Comparison of ENCODE assay signal across 21 cellular contexts in the genomic region with DNA sequence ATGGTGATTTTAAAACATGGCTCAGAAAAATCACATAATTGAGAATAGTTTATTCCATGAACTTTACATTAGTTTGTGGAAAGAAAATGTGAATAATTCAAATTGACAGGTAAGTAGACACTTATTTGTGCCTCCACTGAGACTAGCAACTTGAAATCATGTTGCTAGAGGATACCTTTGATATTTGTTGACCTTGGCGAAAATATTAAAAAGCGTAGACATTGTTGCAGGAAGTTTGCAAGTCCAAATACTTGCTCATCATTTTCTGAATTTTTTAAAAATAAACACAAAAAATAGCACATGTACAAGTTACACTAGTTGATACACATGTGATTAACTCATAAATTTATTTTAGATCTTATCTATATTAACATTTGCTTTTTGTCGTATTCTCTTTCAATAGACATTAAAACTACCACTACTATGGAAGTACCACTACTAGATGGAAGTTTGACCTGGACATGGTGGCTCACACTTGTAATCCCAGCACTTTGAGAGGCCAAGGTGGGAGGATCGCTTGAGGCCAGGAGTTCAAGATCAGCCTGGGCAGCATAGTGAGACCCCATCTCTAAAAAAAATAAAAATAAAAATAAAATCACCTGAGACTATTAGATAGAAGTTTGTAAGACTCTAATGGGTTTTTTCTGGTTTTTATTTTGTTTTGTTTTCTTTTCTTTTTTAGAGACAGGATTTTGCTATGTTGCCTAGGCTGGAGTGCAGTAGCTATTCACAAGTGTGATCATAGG. TPM values are rescaled to one million over a fixed set of nuclear protein-coding genes. Genes with fewer than 3 reads are reported as not detected.
DNase-seq lines count a peak whose midpoint lies in the region; ATAC-seq, FAIRE-seq and TF ChIP-seq lines count a peak whose summit lies in the region.
"Had no signal": no experiment of that assay in that cellular context is flagged by ENCODE, and none has a peak within 500 bp of the region (broad histone marks: within the 10 kb centered on the region; RNA-seq: fewer than 3 reads in every experiment).

No MANE protein-coding gene starts in this region.

- no peaks in the 10 kb centered on the region for H3K9me3 ChIP-seq in HepG2 (ENCODE audit: low read length)
- H3K9me3 ChIP-seq in right lobe of liver = no peaks in the 10 kb centered on the region
- H3K9me3 ChIP-seq in K562 (replicated peaks; ENCODE audit: control insufficient read depth, insufficient read depth, low read depth, low read length) = no peaks in the 10 kb centered on the region
- H3K9me3 ChIP-seq in thoracic aorta = no peaks in the 10 kb centered on the region
- H3K9me3 ChIP-seq: A549 had no signal

- WGBS in HepG2 (ENCODE audit: low lambda C conversion rate) = 81% methylated on average over 4 of the region's 4 CpGs
- WGBS in right lobe of liver (ENCODE audit: insufficient coverage, low coverage, low lambda C conversion rate, missing lambda C conversion rate) = 85% methylated on average over 4 of the region's 4 CpGs
- WGBS in K562 (ENCODE audit: insufficient coverage, low coverage, missing lambda C conversion rate) = 80% methylated on average over 4 of the region's 4 CpGs

- TF ChIP-seq POLR2A in HepG2 (IDR thresholded peaks at IDR 0.05; ENCODE audit: insufficient read depth in 1 of 2, low read depth in 2 of 2, low read length in 2 of 2) (no peak), right lobe of liver (IDR thresholded peaks at IDR 0.05) (no peak), K562 (conservative IDR thresholded peaks at IDR 0.05) (no peak)

- no peaks in the 10 kb centered on the region for H3K27me3 Mint-ChIP-seq in osteocyte (ENCODE audit: unreplicated experiment)
- H3K27me3 Mint-ChIP-seq: CD8-positive, alpha-beta memory T cell had no signal

- peaks cover 50% of the 10 kb centered on the region for H3K79me2 ChIP-seq in HepG2 (ENCODE audit: insufficient read depth, low read length)
- peaks cover 49% of the 10 kb centered on the region for H3K79me2 ChIP-seq in K562 (ENCODE audit: control insufficient read depth, insufficient read depth, low read length)

- H3K4me1 Mint-ChIP-seq in osteocyte (ENCODE audit: unreplicated experiment) = peaks cover 42% of the 10 kb centered on the region

- H3K36me3 ChIP-seq in HepG2 (replicated peaks in 1 of 2; ENCODE audit: control insufficient read depth in 1 of 2, insufficient read depth in 2 of 2, low read length in 2 of 2) (peaks cover 4% of the 10 kb centered on the region in 2 experiments; a peak in 2 of 5 replicates), right lobe of liver (no peaks in the 10 kb centered on the region), K562 (ENCODE audit: control insufficient read depth, insufficient read depth, low read length) (peaks cover 17% of the 10 kb centered on the region), thoracic aorta (no peaks in the 10 kb centered on the region), H7 (replicated peaks; ENCODE audit: control insufficient read depth, insufficient read depth, low read length) (0 out of 2 replicates have a peak, but pooled peaks cover 2% of the 10 kb centered on the region)

- no peaks in the 10 kb centered on the region for H3K9me1 ChIP-seq in K562 (ENCODE audit: control insufficient read depth, insufficient read depth, low read length)

- no peak overlapping the region for H3K27ac Mint-ChIP-seq in osteocyte (ENCODE audit: unreplicated experiment)
- H3K27ac Mint-ChIP-seq: CD8-positive, alpha-beta memory T cell; H9 had no signal

- peaks cover 24% of the 10 kb centered on the region for H3K4me1 ChIP-seq in HepG2 (ENCODE audit: insufficient read depth, low read length)
- peaks cover 0 to 17% (median 2%) of the 10 kb centered on the region in 4 donors for H3K4me1 ChIP-seq in right lobe of liver
- H3K4me1 ChIP-seq in K562 (replicated peaks in 1 of 2; ENCODE audit: control insufficient read depth in 2 of 2, insufficient read depth in 2 of 2, low read length in 2 of 2) = peaks cover 3 to 5% of the 10 kb centered on the region in 2 experiments; a peak in 3 of 5 replicates
- H3K4me1 ChIP-seq in thoracic aorta (ENCODE audit: control insufficient read depth in 1 of 2, low read depth in 2 of 2) = peaks cover 41 to 88% of the 10 kb centered on the region in 2 donors

- DNase-seq in HepG2 (ENCODE audit: low spot score) (no peak), right lobe of liver (no peak), K562 (ENCODE audit: extremely low read depth in 1 of 4, low spot score in 3 of 4) (no peak), thoracic aorta (ENCODE audit: low spot score) (no peak), H7 (no peak), osteocyte (ENCODE audit: extremely low spot score, unreplicated experiment) (no peak)
- DNase-seq in activated effector memory CD4-positive, alpha-beta T cell treated with anti-CD3 and anti-CD28 coated beads, Interleukin-2, amount 50 U/mL, for 16 hours = no peak
- DNase-seq: CD8-positive, alpha-beta memory T cell; COR-L47; DMS 273 treated with DMSO at 0.1 percent for 48 hours; DND-41; EL; GOT3; H9; IMR-90; KBM-7 had no signal

- CTCF ChIA-PET in HepG2 (lab: Yijun Ruan, JAX; ENCODE audit: low intra/inter-chr PET ratio, low total read pairs) = no interaction called here
- CTCF ChIA-PET in K562 (lab: Yijun Ruan, JAX; ENCODE audit: low intra/inter-chr PET ratio) = interaction anchor here (0.7 kb wide), 1 partner anchor 158 kb away, joined by 6 read pairs; no protein-coding TSS in a partner anchor

- peaks cover 20% of the 10 kb centered on the region for H3K36me3 Mint-ChIP-seq in osteocyte (ENCODE audit: unreplicated experiment)

- ATAC-seq in HepG2 = no peak
- no peak for ATAC-seq in right lobe of liver
- no peak for ATAC-seq in K562
- ATAC-seq in thoracic aorta (ENCODE audit: insufficient number of reproducible peaks, low FRiP score, low read depth) = no peak
- ATAC-seq: A549, GM12878 had no signal

- TF ChIP-seq EP300 in HepG2 (IDR thresholded peaks at IDR 0.05; ENCODE audit: low read depth in 2 of 2, low read length in 2 of 2) (no peak), HepG2 (CRISPR knock-in tag; IDR thresholded peaks at IDR 0.05; ENCODE audit: borderline replicate concordance) (no peak), K562 (IDR thresholded peaks at IDR 0.05; ENCODE audit: low read length) (no peak)

- H3K4me2 ChIP-seq in HepG2 (ENCODE audit: low read depth, low read length) (no peak overlapping the region), K562 (ENCODE audit: insufficient read depth, low read length) (no peak overlapping the region)
- H3K4me2 ChIP-seq: A549, BLaER1 had no signal

- intact Hi-C loops in HepG2 (cut with micrococcal nuclease; ENCODE audit: unreplicated experiment) (no loop called here), right lobe of liver (cut with DNase I) (no loop called here), K562 (cut with micrococcal nuclease) (no loop called here)

- BruUV-seq in HepG2 (replicated peaks; lab: Mats Ljungman, UMichigan) = no TSS peak
- BruUV-seq in K562 (replicated peaks; lab: Mats Ljungman, UMichigan) = no TSS peak

- H3K27me3 ChIP-seq in HepG2 (ENCODE audit: control insufficient read depth in 1 of 2, insufficient read depth in 2 of 2, low read length in 2 of 2) = no peaks in the 10 kb centered on the region; a peak in 1 of 5 replicates
- no peaks in the 10 kb centered on the region for H3K27me3 ChIP-seq in right lobe of liver
- H3K27me3 ChIP-seq in K562 (ENCODE audit: control insufficient read depth in 2 of 2, insufficient read depth in 2 of 2, low read length in 2 of 2) = no peaks in the 10 kb centered on the region
- H3K27me3 ChIP-seq in thoracic aorta (replicated peaks; ENCODE audit: insufficient read depth) = no peaks in the 10 kb centered on the region
- no peaks in the 10 kb centered on the region for H3K27me3 ChIP-seq in H7 (ENCODE audit: control insufficient read depth, insufficient read depth, low read length)
- H3K27me3 ChIP-seq: BLaER1 had no signal

- 0 out of 2 replicates have a peak, but pooled peaks cover 5% of the 10 kb centered on the region for H4K20me1 ChIP-seq in HepG2 (ENCODE audit: insufficient read depth, low read length)
- no peaks in the 10 kb centered on the region for H4K20me1 ChIP-seq in K562 (replicated peaks; ENCODE audit: control insufficient read depth, insufficient read depth, low read length)

- TF ChIP-seq CTCF in HepG2 (CRISPR knock-in tag; IDR thresholded peaks at IDR 0.05) = no peak
- TF ChIP-seq CTCF in right lobe of liver (IDR thresholded peaks at IDR 0.05) = no peak
- TF ChIP-seq CTCF in K562 (IDR thresholded peaks at IDR 0.05 in 2 of 3, conservative IDR thresholded peaks at IDR 0.05 in 1 of 3; ENCODE audit: insufficient read depth in 2 of 3, low read depth in 1 of 3, low read length in 3 of 3) = no peak
- no peak for TF ChIP-seq CTCF in thoracic aorta (IDR thresholded peaks at IDR 0.05)
- TF ChIP-seq CTCF in osteocyte (IDR thresholded peaks at IDR 0.05) = no peak

- H3K27ac ChIP-seq in HepG2 (ENCODE audit: extremely low read length, insufficient read depth, low read length) (no peak overlapping the region), right lobe of liver (no peak overlapping the region), K562 (ENCODE audit: extremely low read depth, low read depth, low read length) (no peak overlapping the region), thoracic aorta (peak overlapping the region; percentile 63 to 90)
- H3K27ac ChIP-seq: 22Rv1, A549, BLaER1, HL-60 had no signal

- TF ChIP-seq RAD21 in HepG2 (CRISPR knock-in tag; IDR thresholded peaks at IDR 0.05) = no peak
- TF ChIP-seq RAD21 in K562 (CRISPR knock-in tag; conservative IDR thresholded peaks at IDR 0.05 in 1 of 2, IDR thresholded peaks at IDR 0.05 in 1 of 2) = no peak

- H3K4me3 ChIP-seq in HepG2 (replicated peaks in 1 of 3; ENCODE audit: insufficient read depth in 1 of 3, low read depth in 2 of 3, low read length in 3 of 3) (no peak overlapping the region), right lobe of liver (no peak overlapping the region), K562 (no peak overlapping the region), thoracic aorta (no peak overlapping the region), H7 (ENCODE audit: insufficient read depth, low read depth, low read length) (no peak overlapping the region)
- H3K4me3 ChIP-seq: A549, BLaER1, GM12878 had no signal

- H2AFZ ChIP-seq in HepG2 (ENCODE audit: low read length) (no peak overlapping the region), K562 (ENCODE audit: low read depth, low read length) (no peak overlapping the region)

- POLR2A ChIA-PET in HepG2 (lab: Yijun Ruan, JAX) = interaction anchor here (0.6 kb wide), 1 partner anchor 16 kb away, joined by 3 read pairs; no protein-coding TSS in a partner anchor
- POLR2A ChIA-PET in K562 (lab: Yijun Ruan, JAX) = interaction anchor here (0.7 to 1.0 kb wide), 2 partner anchors 10 to 411 kb away, joined by 3 to 4 read pairs; no protein-coding TSS in a partner anchor

- H3K9ac ChIP-seq in HepG2 (ENCODE audit: insufficient read depth, low read depth, low read length) = no peak overlapping the region
- H3K9ac ChIP-seq in K562 (ENCODE audit: insufficient read depth in 1 of 2, low read depth in 2 of 2, low read length in 2 of 2) = no peak overlapping the region
- H3K9ac ChIP-seq: BLaER1 had no signal

- in situ Hi-C loops in HepG2 (cut with HindIII; ENCODE audit: extremely low pct_ligation_motif_present, low pct_unique_long_range_greater_than_20kb) = no loop called here
- in situ Hi-C loops in K562 (cut with MboI) = no loop called here

- no peaks in the 10 kb centered on the region for H3K9me3 Mint-ChIP-seq in osteocyte (ENCODE audit: unreplicated experiment)
- H3K9me3 Mint-ChIP-seq: CD8-positive, alpha-beta memory T cell; H9 had no signal

- H3K4me3 Mint-ChIP-seq in osteocyte (ENCODE audit: unreplicated experiment) = no peak overlapping the region
- H3K4me3 Mint-ChIP-seq: CD8-positive, alpha-beta memory T cell; H9 had no signal

- FAIRE-seq in HepG2 (lab: Jason Lieb, UNC) (no peak), K562 (lab: Jason Lieb, UNC) (no peak)
- FAIRE-seq: A549, GM12878 had no signal

RNA-seq across cellular contexts. Expression of gene VEZT, which starts 24.3 kb away (rescaled TPM):
- total RNA-seq in HepG2 (2016; rRNA removed; fragmentation: Illumina TruSeq; extraction: Trizol) = 29.3 and 35.5 TPM in 2 replicates
- 7.5 and 8.0 TPM in 2 replicates for total RNA-seq in HepG2 (2016; cell fraction: cytosol; rRNA removed; fragmentation: Illumina TruSeq; extraction: Trizol; ENCODE audit: low read depth)
- 32.6 and 33.9 TPM in 2 replicates for total RNA-seq in HepG2 (2016; cell fraction: insoluble cytoplasmic fraction; rRNA removed; fragmentation: Illumina TruSeq; extraction: Trizol)
- 18.5 and 18.7 TPM in 2 replicates for total RNA-seq in HepG2 (2016; cell fraction: membrane; rRNA removed; fragmentation: Illumina TruSeq; extraction: Trizol)
- total RNA-seq in HepG2 (2016; cell fraction: nucleus; rRNA removed; fragmentation: Illumina TruSeq; extraction: Trizol) = 42.1 and 42.8 TPM in 2 replicates
- polyA plus RNA-seq in HepG2 (2011; rRNA removed) = 37.8 and 51.6 TPM in 2 replicates
- 17.3 and 26.2 TPM in 2 replicates for polyA plus RNA-seq in HepG2 (2011; cell fraction: cytosol; rRNA removed)
- polyA plus RNA-seq in HepG2 (2011; cell fraction: nucleus; rRNA removed) = 14.3 and 17.8 TPM in 2 replicates
- polyA plus RNA-seq in HepG2 (2012) = 20.0 and 33.9 TPM in 2 replicates
- 2.8 and 3.1 TPM in 2 replicates for polyA plus RNA-seq in HepG2 (2016; cell fraction: cytosol; fragmentation: Illumina TruSeq; extraction: Trizol; ENCODE audit: low read depth)
- 23.2 and 28.2 TPM in 2 replicates for polyA plus RNA-seq in HepG2 (2016; cell fraction: insoluble cytoplasmic fraction; fragmentation: Illumina TruSeq; extraction: Trizol; ENCODE audit: low read depth)
- 7.9 and 8.0 TPM in 2 replicates for polyA plus RNA-seq in HepG2 (2016; cell fraction: membrane; fragmentation: Illumina TruSeq; extraction: Trizol; ENCODE audit: low read depth)
- polyA plus RNA-seq in HepG2 (2016; cell fraction: nucleus; fragmentation: Illumina TruSeq; extraction: Trizol; ENCODE audit: insufficient read depth, low read depth) = 32.9 and 35.3 TPM in 2 replicates
- 30.9 and 73.5 TPM in 2 replicates for polyA minus RNA-seq in HepG2 (2011; rRNA and poly(A)+ RNA removed; ENCODE audit: low replicate concordance)
- 18.0 and 25.5 TPM in 2 replicates for polyA minus RNA-seq in HepG2 (2011; cell fraction: cytosol; rRNA and poly(A)+ RNA removed)
- polyA minus RNA-seq in HepG2 (2011; cell fraction: nucleus; rRNA and poly(A)+ RNA removed) = 79.4 and 85.3 TPM in 2 replicates
- 10 to 100 TPM; 23.5 to 34.2 (median 28.9) TPM for total RNA-seq in right lobe of liver
- 54.4 and 119 TPM in 2 replicates for total RNA-seq in K562 (2011; cell fraction: chromatin; rRNA removed; ENCODE audit: low replicate concordance)
- total RNA-seq in K562 (2011; cell fraction: nucleolus; rRNA removed) = 24.8 and 35.1 TPM in 2 replicates
- 59.2 and 87.3 TPM in 2 replicates for total RNA-seq in K562 (2011; cell fraction: nucleoplasm; rRNA removed)
- total RNA-seq in K562 (2014; rRNA removed) = 23.1 and 23.8 TPM in 2 replicates
- 37.1 and 45.5 TPM in 2 replicates for total RNA-seq in K562 (2014; rRNA removed; fragmentation: Illumina TruSeq; extraction: Trizol)
- total RNA-seq in K562 (2015; rRNA removed; fragmentation: Illumina TruSeq; extraction: Trizol) = 39.1 and 44.8 TPM in 2 replicates
- 24.7 and 32.2 TPM in 2 replicates for total RNA-seq in K562 (2021)
- 53.8 and 61.5 TPM in 2 replicates for polyA plus RNA-seq in K562 (2011; rRNA removed)
- 17.8 and 22.4 TPM in 2 replicates for polyA plus RNA-seq in K562 (2011; cell fraction: cytosol; rRNA removed)
- 21.8 and 26.2 TPM in 2 replicates for polyA plus RNA-seq in K562 (2011; cell fraction: nucleus; rRNA removed)
- 21.8 and 28.0 TPM in 2 replicates for polyA plus RNA-seq in K562 (2012)
- polyA plus RNA-seq in K562 (2014; fragmentation: Illumina TruSeq; extraction: Trizol) = 33.2 and 44.2 TPM in 2 replicates
- polyA plus RNA-seq in K562 (2014; fragmentation: Nextera tagmentation; extraction: Ambion mirVana) = 10 to 100 TPM; 16.1 to 29.1 TPM
- 27.6 and 32.6 TPM in 2 replicates for polyA plus RNA-seq in K562 (2014; rRNA removed)
- polyA minus RNA-seq in K562 (2011; rRNA and poly(A)+ RNA removed) = 55.7 and 57.3 TPM in 2 replicates
- 9.9 and 23.3 TPM in 2 replicates for polyA minus RNA-seq in K562 (2011; cell fraction: cytosol; rRNA and poly(A)+ RNA removed)
- polyA minus RNA-seq in K562 (2011; cell fraction: nucleus; rRNA and poly(A)+ RNA removed) = 23.4 and 41.7 TPM in 2 replicates
- 100 to 1,000 TPM in 1 of 2 donors, 10 to 100 TPM in 1; 58.3 to 149 TPM for total RNA-seq in thoracic aorta
- 53.3 and 61.3 TPM in 2 replicates for total RNA-seq in H7 (2014; rRNA removed; shearing (Covaris generic))
- 65.7 and 74.7 TPM in 2 replicates for total RNA-seq in osteocyte

RNA-seq across cellular contexts. Expression of gene FGD6, which starts 24.7 kb away (rescaled TPM):
- total RNA-seq in HepG2 (2016; rRNA removed; fragmentation: Illumina TruSeq; extraction: Trizol) (4.3 and 5.3 TPM in 2 replicates), right lobe of liver (1 to 10 TPM; 3.5 to 7.8 (median 5.1) TPM), K562 (2014; rRNA removed) (4.7 and 6.4 TPM in 2 replicates), K562 (2014; rRNA removed; fragmentation: Illumina TruSeq; extraction: Trizol) (7.6 and 9.5 TPM in 2 replicates), K562 (2015; rRNA removed; fragmentation: Illumina TruSeq; extraction: Trizol) (10.0 and 11.1 TPM in 2 replicates), K562 (2021) (6.7 and 8.1 TPM in 2 replicates), thoracic aorta (1 to 10 TPM; 8.4 to 9.8 TPM), osteocyte (11.2 and 11.9 TPM in 2 replicates)
- 4.7 and 6.1 TPM in 2 replicates for total RNA-seq in HepG2 (2016; cell fraction: cytosol; rRNA removed; fragmentation: Illumina TruSeq; extraction: Trizol; ENCODE audit: low read depth)
- 4.1 and 4.3 TPM in 2 replicates for total RNA-seq in HepG2 (2016; cell fraction: insoluble cytoplasmic fraction; rRNA removed; fragmentation: Illumina TruSeq; extraction: Trizol)
- total RNA-seq in HepG2 (2016; cell fraction: membrane; rRNA removed; fragmentation: Illumina TruSeq; extraction: Trizol) = 8.4 and 10.4 TPM in 2 replicates
- 5.5 and 6.6 TPM in 2 replicates for total RNA-seq in HepG2 (2016; cell fraction: nucleus; rRNA removed; fragmentation: Illumina TruSeq; extraction: Trizol)
- polyA plus RNA-seq in HepG2 (2011; rRNA removed) (1.1 and 2.2 TPM in 2 replicates), K562 (2011; rRNA removed) (4.3 and 5.8 TPM in 2 replicates), K562 (2014; fragmentation: Illumina TruSeq; extraction: Trizol) (4.6 and 5.5 TPM in 2 replicates), K562 (2014; fragmentation: Nextera tagmentation; extraction: Ambion mirVana) (1 to 10 TPM; 1.5 to 2.1 TPM), K562 (2014; rRNA removed) (4.9 and 5.0 TPM in 2 replicates)
- 0.79 and 0.92 TPM in 2 replicates for polyA plus RNA-seq in HepG2 (2011; cell fraction: cytosol; rRNA removed)
- 1.8 and 2.2 TPM in 2 replicates for polyA plus RNA-seq in HepG2 (2011; cell fraction: nucleus; rRNA removed)
- 1.1 TPM in 2 replicates for polyA plus RNA-seq in HepG2 (2012)
- polyA plus RNA-seq in HepG2 (2016; cell fraction: cytosol; fragmentation: Illumina TruSeq; extraction: Trizol; ENCODE audit: low read depth) = 0.14 and 0.34 TPM in 2 replicates
- polyA plus RNA-seq in HepG2 (2016; cell fraction: insoluble cytoplasmic fraction; fragmentation: Illumina TruSeq; extraction: Trizol; ENCODE audit: low read depth) = 1.7 and 1.9 TPM in 2 replicates
- polyA plus RNA-seq in HepG2 (2016; cell fraction: membrane; fragmentation: Illumina TruSeq; extraction: Trizol; ENCODE audit: low read depth) = 0.33 and 0.40 TPM in 2 replicates
- polyA plus RNA-seq in HepG2 (2016; cell fraction: nucleus; fragmentation: Illumina TruSeq; extraction: Trizol; ENCODE audit: insufficient read depth, low read depth) = 2.8 and 3.7 TPM in 2 replicates
- polyA minus RNA-seq in HepG2 (2011; rRNA and poly(A)+ RNA removed; ENCODE audit: low replicate concordance) = 1.9 and 7.0 TPM in 2 replicates
- 4.3 and 4.8 TPM in 2 replicates for polyA minus RNA-seq in HepG2 (2011; cell fraction: cytosol; rRNA and poly(A)+ RNA removed)
- 11.8 and 12.5 TPM in 2 replicates for polyA minus RNA-seq in HepG2 (2011; cell fraction: nucleus; rRNA and poly(A)+ RNA removed)
- 12.9 and 34.3 TPM in 2 replicates for total RNA-seq in K562 (2011; cell fraction: chromatin; rRNA removed; ENCODE audit: low replicate concordance)
- total RNA-seq in K562 (2011; cell fraction: nucleolus; rRNA removed) = 5.8 and 8.0 TPM in 2 replicates
- 10.3 and 11.4 TPM in 2 replicates for total RNA-seq in K562 (2011; cell fraction: nucleoplasm; rRNA removed)
- polyA plus RNA-seq in K562 (2011; cell fraction: cytosol; rRNA removed) = 1.4 and 2.6 TPM in 2 replicates
- polyA plus RNA-seq in K562 (2011; cell fraction: nucleus; rRNA removed) = 3.3 and 5.2 TPM in 2 replicates
- polyA plus RNA-seq in K562 (2012) = 2.6 and 3.3 TPM in 2 replicates
- 17.9 and 23.0 TPM in 2 replicates for polyA minus RNA-seq in K562 (2011; rRNA and poly(A)+ RNA removed)
- polyA minus RNA-seq in K562 (2011; cell fraction: cytosol; rRNA and poly(A)+ RNA removed) = 6.0 and 10.7 TPM in 2 replicates
- polyA minus RNA-seq in K562 (2011; cell fraction: nucleus; rRNA and poly(A)+ RNA removed) = 7.0 and 11.2 TPM in 2 replicates
- 11.1 and 16.1 TPM in 2 replicates for total RNA-seq in H7 (2014; rRNA removed; shearing (Covaris generic))

Comparison
In these comparisons a context has a peak if more than half of its experiments do, and no peak if none do; other contexts are left out.
1. H3K27ac ChIP-seq: peak in thoracic aorta (2 of 2); none in HepG2 (single experiment), right lobe of liver (0 of 3) and K562 (single experiment).
2. Of the 241 proteins assayed by ChIP-seq in both HepG2 and K562: peak only in HepG2: none; only in K562: none; in both: ZNF121; in neither: 240.